18 cellular contexts compared by ENCODE assay signal in the genomic region with DNA sequence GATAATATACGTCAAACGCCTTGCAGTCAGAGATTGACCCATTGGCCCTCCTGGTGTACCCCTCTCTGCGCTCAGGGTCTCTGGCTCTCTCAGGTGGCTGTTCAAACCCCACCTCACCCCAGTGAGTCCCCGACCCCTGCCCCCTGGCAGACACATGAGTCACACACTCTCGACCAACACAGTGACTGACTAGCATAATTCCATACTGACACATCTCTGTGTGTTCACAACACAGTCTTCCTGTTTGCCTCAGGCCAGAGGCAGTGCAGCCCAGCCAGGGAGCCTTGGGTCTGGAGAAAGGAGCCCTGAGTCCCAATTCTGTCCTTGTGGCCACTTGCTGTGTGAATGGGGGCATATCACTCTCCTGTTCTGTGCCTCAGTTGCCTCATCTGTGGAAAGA. TPM values are rescaled to one million over a fixed set of nuclear protein-coding genes. Genes with fewer than 3 reads are reported as not detected.
DNase-seq lines count a peak whose midpoint lies in the region; ATAC-seq, FAIRE-seq and TF ChIP-seq lines count a peak whose summit lies in the region.
"Had no signal": no experiment of that assay in that cellular context is flagged by ENCODE, and none has a peak within 500 bp of the region (broad histone marks: within the 10 kb centered on the region; RNA-seq: fewer than 3 reads in every experiment).

No MANE protein-coding gene starts in this region.

- peak overlapping the region; percentile 4 for H2AFZ ChIP-seq in astrocyte (ENCODE audit: low read depth, low read length)

- FAIRE-seq in astrocyte (lab: Jason Lieb, UNC), result no peak
- FAIRE-seq: endometrium had no signal

- intact Hi-C loops in left ventricle myocardium inferior (cut with micrococcal nuclease), result loop anchor here (5.0 kb wide), 1 partner anchor 41 kb away; a partner anchor contains a TSS

- peak overlapping the region; percentile 54 for H3K4me2 ChIP-seq in astrocyte (ENCODE audit: low read length)

- DNase-seq in ACHN, result peak; percentile 25
- peak; percentile 57 for DNase-seq in HPDE6-E6E7 (ENCODE audit: extremely low spot score)
- DNase-seq in astrocyte (ENCODE audit: low read depth), result peak; percentile 43
- DNase-seq in foreskin fibroblast, result peak; percentile 55 to 73
- DNase-seq in NCI-H1048 (lab: John Stamatoyannopoulos, UW), result no peak
- DNase-seq in left ventricle myocardium inferior, result no peak
- no peak for DNase-seq in GM19238 (ENCODE audit: insufficient read length, low spot score)
- DNase-seq: CD8-positive, alpha-beta T cell; Kasumi-1; left cardiac atrium; NCI-H1436; ovary; SJCRH30; upper lobe of left lung had no signal

- H3K4me3 ChIP-seq in astrocyte (ENCODE audit: insufficient read depth, low read depth, low read length), result no peak overlapping the region
- no peak overlapping the region for H3K4me3 ChIP-seq in foreskin fibroblast (ENCODE audit: low read depth in 1 of 2, low read length in 2 of 2)
- H3K4me3 ChIP-seq in left ventricle myocardium inferior, result no peak overlapping the region
- H3K4me3 ChIP-seq: ovary, SJCRH30, skin epidermis, upper lobe of left lung had no signal

- peak overlapping the region; percentile 15 for H3K9ac ChIP-seq in astrocyte (ENCODE audit: low read length)

- H3K9me3 Mint-ChIP-seq in astrocyte (ENCODE audit: unreplicated experiment), result no peaks in the 10 kb centered on the region
- H3K9me3 Mint-ChIP-seq: activated naive CD4-positive, alpha-beta T cell treated with anti-CD3 and anti-CD28 coated beads, Interleukin-2, amount 50 U/mL, for 24 hours; CD8-positive, alpha-beta T cell had no signal

- H4K20me1 ChIP-seq in astrocyte (ENCODE audit: insufficient read depth, low read length), result no peaks in the 10 kb centered on the region

- H3K36me3 ChIP-seq in astrocyte (ENCODE audit: insufficient read depth, low read length) (no peaks in the 10 kb centered on the region), left ventricle myocardium inferior (no peaks in the 10 kb centered on the region)
- H3K36me3 ChIP-seq: ovary, SJCRH30, upper lobe of left lung had no signal

- no peak for ATAC-seq in GM19452 (IDR thresholded peaks at IDR 0.05; ENCODE audit: unreplicated experiment)
- ATAC-seq: CD8-positive, alpha-beta T cell; left cardiac atrium had no signal

- peaks cover 12% of the 10 kb centered on the region for H3K4me1 ChIP-seq in astrocyte (ENCODE audit: insufficient read depth, low read length)
- H3K4me1 ChIP-seq in left ventricle myocardium inferior, result peaks cover 35% of the 10 kb centered on the region
- H3K4me1 ChIP-seq: SJCRH30 had no signal

- no peaks in the 10 kb centered on the region for H3K36me3 Mint-ChIP-seq in astrocyte (ENCODE audit: low read depth, unreplicated experiment)
- H3K36me3 Mint-ChIP-seq: activated naive CD4-positive, alpha-beta T cell treated with anti-CD3 and anti-CD28 coated beads, Interleukin-2, amount 50 U/mL, for 24 hours; CD8-positive, alpha-beta T cell had no signal

- no peaks in the 10 kb centered on the region for H3K27me3 ChIP-seq in astrocyte (ENCODE audit: insufficient read depth, low read length)
- H3K27me3 ChIP-seq in left ventricle myocardium inferior (ENCODE audit: low read depth), result no peaks in the 10 kb centered on the region
- H3K27me3 ChIP-seq: ovary, SJCRH30, upper lobe of left lung had no signal

- no peak for TF ChIP-seq CTCF in astrocyte (IDR thresholded peaks at IDR 0.05; ENCODE audit: insufficient read depth, low read depth, low read length)
- no peak for TF ChIP-seq CTCF in foreskin fibroblast (IDR thresholded peaks at IDR 0.05; ENCODE audit: low read depth, low read length)
- no peak for TF ChIP-seq CTCF in left ventricle myocardium inferior (IDR thresholded peaks at IDR 0.05; ENCODE audit: borderline replicate concordance)

- H3K9me3 ChIP-seq in astrocyte (ENCODE audit: insufficient read depth, low read depth, low read length) (no peaks in the 10 kb centered on the region), left ventricle myocardium inferior (replicated peaks) (no peaks in the 10 kb centered on the region)
- H3K9me3 ChIP-seq: ovary, SJCRH30, upper lobe of left lung had no signal

- H3K4me1 Mint-ChIP-seq in astrocyte (ENCODE audit: low read depth, unreplicated experiment), result peaks cover 14% of the 10 kb centered on the region
- H3K4me1 Mint-ChIP-seq: activated naive CD4-positive, alpha-beta T cell treated with anti-CD3 and anti-CD28 coated beads, Interleukin-2, amount 50 U/mL, for 24 hours had no signal

- H3K4me3 Mint-ChIP-seq in astrocyte (ENCODE audit: unreplicated experiment), result no peak overlapping the region
- H3K4me3 Mint-ChIP-seq: activated naive CD4-positive, alpha-beta T cell treated with anti-CD3 and anti-CD28 coated beads, Interleukin-2, amount 50 U/mL, for 24 hours; CD8-positive, alpha-beta T cell had no signal

- H3K27ac ChIP-seq in astrocyte (ENCODE audit: low read depth, low read length), result no peak overlapping the region
- no peak overlapping the region for H3K27ac ChIP-seq in left ventricle myocardium inferior (replicated peaks)
- H3K27ac ChIP-seq: ovary, SJCRH30, skin epidermis, upper lobe of left lung had no signal

- H3K79me2 ChIP-seq in astrocyte (ENCODE audit: insufficient read depth, low read length), result no peaks in the 10 kb centered on the region

- in situ Hi-C loops in ACHN (cut with HindIII; ENCODE audit: low pct_ligation_motif_present, low pct_unique_long_range_greater_than_20kb, low sequenced_read_pairs), result no loop called here

- H3K27ac Mint-ChIP-seq in astrocyte (ENCODE audit: unreplicated experiment), result peak overlapping the region; percentile 92
- H3K27ac Mint-ChIP-seq: activated naive CD4-positive, alpha-beta T cell treated with anti-CD3 and anti-CD28 coated beads, Interleukin-2, amount 50 U/mL, for 24 hours; CD8-positive, alpha-beta T cell had no signal

- H3K27me3 Mint-ChIP-seq in astrocyte (ENCODE audit: low read depth, unreplicated experiment), result peaks cover 24% of the 10 kb centered on the region
- H3K27me3 Mint-ChIP-seq: activated naive CD4-positive, alpha-beta T cell treated with anti-CD3 and anti-CD28 coated beads, Interleukin-2, amount 50 U/mL, for 24 hours had no signal

RNA-seq across cellular contexts. Expression of a gene that starts 40.1 kb away (rescaled TPM):
- total RNA-seq in astrocyte (1.8 and 2.0 TPM in 2 replicates), left ventricle myocardium inferior (5.1 TPM)

Comparison
In these comparisons a context has a peak if more than half of its experiments do, and no peak if none do; other contexts are left out.
1. DNase-seq: peak in ACHN (single experiment), HPDE6-E6E7 (single experiment), astrocyte (single experiment) and foreskin fibroblast (2 of 2); none in NCI-H1048 (single experiment), left ventricle myocardium inferior (single experiment) and GM19238 (single experiment).